ENCODE assay signal across 8 cellular contexts in genomic region chr4:8419222-8420041, GRCh38.
A peak's percentile ranks its signal among the peaks of the same experiment; 100 is the strongest.
DNase-seq lines count a peak whose midpoint lies in the region; ATAC-seq and FAIRE-seq lines count a peak whose summit lies in the region.

No MANE protein-coding gene starts in this region.

- DNase-seq in stimulated activated naive CD4-positive, alpha-beta T cell treated with Interleukin-2 at 50 U/mL for 16 hours (lab: John Stamatoyannopoulos, UW), result peak; percentile 77
- DNase-seq in stimulated activated naive CD4-positive, alpha-beta T cell (lab: John Stamatoyannopoulos, UW), result no peak
- DNase-seq in HTR-8/SVneo (ENCODE audit: insufficient read length, low spot score) (no peak), DMS 273 (lab: John Stamatoyannopoulos, UW; ENCODE audit: unreplicated experiment) (no peak), middle frontal gyrus (ENCODE audit: extremely low spot score, low spot score) (no peak), cortex of kidney (lab: John Stamatoyannopoulos, UW) (no peak)
- no peak for DNase-seq in effector memory CD8-positive, alpha-beta T cell
- DNase-seq in stimulated activated CD8-positive, alpha-beta memory T cell treated with anti-CD3 and anti-CD28 coated beads, Interleukin-12 subunit alpha, Interleukin-12 subunit beta, amount 100 ng/mL, for 24 hours (ENCODE audit: extremely low read depth), result peak; percentile 41

- peaks cover 16 to 22% of the 10 kb centered on the region in 2 donors for H3K4me1 Mint-ChIP-seq in effector memory CD8-positive, alpha-beta T cell (ENCODE audit: low read depth in 2 of 2)

- peak; percentile 44 for FAIRE-seq in HTR-8/SVneo (lab: Jason Lieb, UNC)

- H3K27ac Mint-ChIP-seq in effector memory CD8-positive, alpha-beta T cell, result peak overlapping the region; percentile 38 to 46

- no peaks in the 10 kb centered on the region for H3K9me3 Mint-ChIP-seq in effector memory CD8-positive, alpha-beta T cell

- ATAC-seq in effector memory CD8-positive, alpha-beta T cell (replicated peaks), result peak; percentile 92

- no peak overlapping the region for H3K4me3 Mint-ChIP-seq in effector memory CD8-positive, alpha-beta T cell

- peaks cover 16% of the 10 kb centered on the region for H3K36me3 Mint-ChIP-seq in effector memory CD8-positive, alpha-beta T cell (ENCODE audit: insufficient read depth)

- H3K27me3 Mint-ChIP-seq in effector memory CD8-positive, alpha-beta T cell, result no peaks in the 10 kb centered on the region

Comparison
In these comparisons a context has a peak if more than half of its experiments do, and no peak if none do; other contexts are left out.
1. DNase-seq: peak in stimulated activated naive CD4-positive, alpha-beta T cell treated with Interleukin-2 at 50 U/mL for 16 hours (single experiment) and stimulated activated CD8-positive, alpha-beta memory T cell treated with anti-CD3 and anti-CD28 coated beads, Interleukin-12 subunit alpha, Interleukin-12 subunit beta, amount 100 ng/mL, for 24 hours (single experiment); none in stimulated activated naive CD4-positive, alpha-beta T cell (0 of 6), HTR-8/SVneo (single experiment), effector memory CD8-positive, alpha-beta T cell (0 of 3), DMS 273 (single experiment), middle frontal gyrus (single experiment) and cortex of kidney (single experiment).